In genomic region chr2:19362652-19363473, GRCh38 we compare ENCODE assay signal across 1 cellular context.
A peak's percentile ranks its signal among the peaks of the same experiment; 100 is the strongest.
TF ChIP-seq lines count a peak whose summit lies in the region.

No MANE protein-coding gene starts in this region.

TF ChIP-seq in K562, 482 proteins besides CTCF, POLR2A, EP300 and RAD21 (continued from another document):
- TF ChIP-seq GTF2A2 (tag; IDR thresholded peaks at IDR 0.05) (no peak), ETV1 (tag; conservative IDR thresholded peaks at IDR 0.05; ENCODE audit: low read depth) (peak; percentile 69), YBX1 (IDR thresholded peaks at IDR 0.05) (no peak), PHB (CRISPR knock-in tag; IDR thresholded peaks at IDR 0.05) (no peak), DNMT1 (IDR thresholded peaks at IDR 0.05) (no peak), KLF10 (CRISPR knock-in tag; IDR thresholded peaks at IDR 0.05) (no peak), KLF13 (tag; IDR thresholded peaks at IDR 0.05; ENCODE audit: borderline replicate concordance, low read depth) (no peak), TBL1XR1 (IDR thresholded peaks at IDR 0.05; ENCODE audit: low read length in 2 of 2) (no peak), HNRNPK (IDR thresholded peaks at IDR 0.05; ENCODE audit: low read depth, low read length, poor library complexity, severe bottlenecking) (no peak), SMC3 (conservative IDR thresholded peaks at IDR 0.05; ENCODE audit: insufficient read depth, low read depth, low read length) (peak; percentile 73), JUND (IDR thresholded peaks at IDR 0.05; ENCODE audit: borderline replicate concordance, low read depth, low read length) (0 out of 2 replicates have a peak, but pooled peaks have one; percentile 2), JUND (tag; IDR thresholded peaks at IDR 0.05; ENCODE audit: borderline replicate concordance, low read depth, low read length) (no peak), TRIM28 (IDR thresholded peaks at IDR 0.05) (no peak), HMG20A (CRISPR knock-in tag; conservative IDR thresholded peaks at IDR 0.05) (no peak), TBP (optimal IDR thresholded peaks at IDR 0.05; ENCODE audit: low read depth, low read length) (no peak), ZNF41 (CRISPR knock-in tag; conservative IDR thresholded peaks at IDR 0.05) (no peak), RBM34 (IDR thresholded peaks at IDR 0.05; ENCODE audit: borderline replicate concordance, insufficient read depth, low read length) (no peak), SP2 (IDR thresholded peaks at IDR 0.05; ENCODE audit: extremely low read depth, low read depth, low read length, poor library complexity, severe bottlenecking) (no peak), ZBTB26 (CRISPR knock-in tag; IDR thresholded peaks at IDR 0.05) (no peak), SMAD3 (CRISPR knock-in tag; conservative IDR thresholded peaks at IDR 0.05) (no peak), GABPB2 (CRISPR knock-in tag; conservative IDR thresholded peaks at IDR 0.05) (no peak), KDM5B (IDR thresholded peaks at IDR 0.05; ENCODE audit: insufficient replicate concordance, low read depth, low read length) (no peak), PPARD (CRISPR knock-in tag; IDR thresholded peaks at IDR 0.05) (no peak), ZNF740 (CRISPR knock-in tag; IDR thresholded peaks at IDR 0.05) (no peak), ZNF740 (tag; IDR thresholded peaks at IDR 0.05) (no peak), ZNF655 (CRISPR knock-in tag; IDR thresholded peaks at IDR 0.05) (no peak), TFE3 (CRISPR knock-in tag; IDR thresholded peaks at IDR 0.05) (no peak), GMEB1 (CRISPR knock-in tag; IDR thresholded peaks at IDR 0.05) (no peak), CHD1 (IDR thresholded peaks at IDR 0.05; ENCODE audit: low read length) (no peak), POLR2AphosphoS2 (IDR thresholded peaks at IDR 0.05; ENCODE audit: low read length) (no peak), NFE2L1 (tag; IDR thresholded peaks at IDR 0.05; ENCODE audit: borderline replicate concordance, low read depth) (no peak), SMAD4 (CRISPR knock-in tag; conservative IDR thresholded peaks at IDR 0.05) (no peak), MTF1 (CRISPR knock-in tag; IDR thresholded peaks at IDR 0.05; ENCODE audit: borderline replicate concordance) (no peak), TAF15 (IDR thresholded peaks at IDR 0.05; ENCODE audit: low read depth, low read length) (no peak), SUPT5H (IDR thresholded peaks at IDR 0.05) (no peak)
- TF ChIP-seq, protein P1, sequence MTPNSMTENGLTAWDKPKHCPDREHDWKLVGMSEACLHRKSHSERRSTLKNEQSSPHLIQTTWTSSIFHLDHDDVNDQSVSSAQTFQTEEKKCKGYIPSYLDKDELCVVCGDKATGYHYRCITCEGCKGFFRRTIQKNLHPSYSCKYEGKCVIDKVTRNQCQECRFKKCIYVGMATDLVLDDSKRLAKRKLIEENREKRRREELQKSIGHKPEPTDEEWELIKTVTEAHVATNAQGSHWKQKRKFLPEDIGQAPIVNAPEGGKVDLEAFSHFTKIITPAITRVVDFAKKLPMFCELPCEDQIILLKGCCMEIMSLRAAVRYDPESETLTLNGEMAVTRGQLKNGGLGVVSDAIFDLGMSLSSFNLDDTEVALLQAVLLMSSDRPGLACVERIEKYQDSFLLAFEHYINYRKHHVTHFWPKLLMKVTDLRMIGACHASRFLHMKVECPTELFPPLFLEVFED (CRISPR knock-in tag; conservative IDR thresholded peaks at IDR 0.05) = no peak
- TF ChIP-seq, protein P2, sequence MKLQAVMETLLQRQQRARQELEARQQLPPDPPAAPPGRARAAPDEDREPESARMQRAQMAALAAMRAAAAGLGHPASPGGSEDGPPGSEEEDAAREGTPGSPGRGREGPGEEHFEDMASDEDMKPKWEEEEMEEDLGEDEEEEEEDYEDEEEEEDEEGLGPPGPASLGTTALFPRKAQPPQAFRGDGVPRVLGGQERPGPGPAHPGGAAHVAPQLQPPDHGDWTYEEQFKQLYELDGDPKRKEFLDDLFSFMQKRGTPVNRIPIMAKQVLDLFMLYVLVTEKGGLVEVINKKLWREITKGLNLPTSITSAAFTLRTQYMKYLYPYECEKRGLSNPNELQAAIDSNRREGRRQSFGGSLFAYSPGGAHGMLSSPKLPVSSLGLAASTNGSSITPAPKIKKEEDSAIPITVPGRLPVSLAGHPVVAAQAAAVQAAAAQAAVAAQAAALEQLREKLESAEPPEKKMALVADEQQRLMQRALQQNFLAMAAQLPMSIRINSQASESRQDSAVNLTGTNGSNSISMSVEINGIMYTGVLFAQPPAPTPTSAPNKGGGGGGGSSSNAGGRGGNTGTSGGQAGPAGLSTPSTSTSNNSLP (IDR thresholded peaks at IDR 0.05; ENCODE audit: borderline replicate concordance, low read depth, low read length) = 0 out of 2 replicates have a peak, but pooled peaks have one; percentile 32
- TF ChIP-seq, protein P3, sequence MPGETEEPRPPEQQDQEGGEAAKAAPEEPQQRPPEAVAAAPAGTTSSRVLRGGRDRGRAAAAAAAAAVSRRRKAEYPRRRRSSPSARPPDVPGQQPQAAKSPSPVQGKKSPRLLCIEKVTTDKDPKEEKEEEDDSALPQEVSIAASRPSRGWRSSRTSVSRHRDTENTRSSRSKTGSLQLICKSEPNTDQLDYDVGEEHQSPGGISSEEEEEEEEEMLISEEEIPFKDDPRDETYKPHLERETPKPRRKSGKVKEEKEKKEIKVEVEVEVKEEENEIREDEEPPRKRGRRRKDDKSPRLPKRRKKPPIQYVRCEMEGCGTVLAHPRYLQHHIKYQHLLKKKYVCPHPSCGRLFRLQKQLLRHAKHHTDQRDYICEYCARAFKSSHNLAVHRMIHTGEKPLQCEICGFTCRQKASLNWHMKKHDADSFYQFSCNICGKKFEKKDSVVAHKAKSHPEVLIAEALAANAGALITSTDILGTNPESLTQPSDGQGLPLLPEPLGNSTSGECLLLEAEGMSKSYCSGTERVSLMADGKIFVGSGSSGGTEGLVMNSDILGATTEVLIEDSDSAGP (CRISPR knock-in tag; IDR thresholded peaks at IDR 0.05) = no peak
- TF ChIP-seq, protein P4, sequence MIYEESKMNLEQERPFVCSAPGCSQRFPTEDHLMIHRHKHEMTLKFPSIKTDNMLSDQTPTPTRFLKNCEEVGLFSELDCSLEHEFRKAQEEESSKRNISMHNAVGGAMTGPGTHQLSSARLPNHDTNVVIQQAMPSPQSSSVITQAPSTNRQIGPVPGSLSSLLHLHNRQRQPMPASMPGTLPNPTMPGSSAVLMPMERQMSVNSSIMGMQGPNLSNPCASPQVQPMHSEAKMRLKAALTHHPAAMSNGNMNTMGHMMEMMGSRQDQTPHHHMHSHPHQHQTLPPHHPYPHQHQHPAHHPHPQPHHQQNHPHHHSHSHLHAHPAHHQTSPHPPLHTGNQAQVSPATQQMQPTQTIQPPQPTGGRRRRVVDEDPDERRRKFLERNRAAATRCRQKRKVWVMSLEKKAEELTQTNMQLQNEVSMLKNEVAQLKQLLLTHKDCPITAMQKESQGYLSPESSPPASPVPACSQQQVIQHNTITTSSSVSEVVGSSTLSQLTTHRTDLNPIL (CRISPR knock-in tag; IDR thresholded peaks at IDR 0.05) = no peak
- TF ChIP-seq, protein P5, sequence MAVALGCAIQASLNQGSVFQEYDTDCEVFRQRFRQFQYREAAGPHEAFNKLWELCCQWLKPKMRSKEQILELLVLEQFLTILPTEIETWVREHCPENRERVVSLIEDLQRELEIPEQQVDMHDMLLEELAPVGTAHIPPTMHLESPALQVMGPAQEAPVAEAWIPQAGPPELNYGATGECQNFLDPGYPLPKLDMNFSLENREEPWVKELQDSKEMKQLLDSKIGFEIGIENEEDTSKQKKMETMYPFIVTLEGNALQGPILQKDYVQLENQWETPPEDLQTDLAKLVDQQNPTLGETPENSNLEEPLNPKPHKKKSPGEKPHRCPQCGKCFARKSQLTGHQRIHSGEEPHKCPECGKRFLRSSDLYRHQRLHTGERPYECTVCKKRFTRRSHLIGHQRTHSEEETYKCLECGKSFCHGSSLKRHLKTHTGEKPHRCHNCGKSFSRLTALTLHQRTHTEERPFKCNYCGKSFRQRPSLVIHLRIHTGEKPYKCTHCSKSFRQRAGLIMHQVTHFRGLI (CRISPR knock-in tag; IDR thresholded peaks at IDR 0.05) = no peak
